In genomic region chr5:154316223-154316967, GRCh38 we compare ENCODE assay signal across 35 cellular contexts.
DNase-seq lines count a peak whose midpoint lies in the region; FAIRE-seq and TF ChIP-seq lines count a peak whose summit lies in the region.
"Had no signal": no experiment of that assay in that cellular context is flagged by ENCODE, and none has a peak within 500 bp of the region (broad histone marks: within the 10 kb centered on the region; RNA-seq: fewer than 3 reads in every experiment).

No MANE protein-coding gene starts in this region.

- H3K27me3 ChIP-seq in kidney epithelial cell (ENCODE audit: control insufficient read depth, insufficient read depth, low read length) (no peaks in the 10 kb centered on the region), tibial artery (no peaks in the 10 kb centered on the region)
- H3K27me3 ChIP-seq: sigmoid colon, SJSA1, upper lobe of left lung had no signal

- H3K4me3 ChIP-seq in kidney epithelial cell (ENCODE audit: low read depth, low read length): no peak overlapping the region
- no peak overlapping the region for H3K4me3 ChIP-seq in tibial artery
- H3K4me3 ChIP-seq: coronary artery, GM23338, K562, lung, sigmoid colon, SJSA1, upper lobe of left lung had no signal

- FAIRE-seq in RCC 7860 (lab: Jason Lieb, UNC): no peak
- FAIRE-seq: astrocyte, D721Med, GM18507, HTR-8/SVneo, K562, keratinocyte had no signal

- peaks cover 0 to 38% (median 16%) of the 10 kb centered on the region in 4 donors for H3K4me1 ChIP-seq in tibial artery
- H3K4me1 ChIP-seq: SJSA1, upper lobe of left lung had no signal

- H3K9me3 ChIP-seq in tibial artery: no peaks in the 10 kb centered on the region
- H3K9me3 ChIP-seq: sigmoid colon, SJSA1, upper lobe of left lung had no signal

- intact Hi-C loops in tibial artery (cut with DNase I; ENCODE audit: low total_unique reads): no loop called here

- TF ChIP-seq CTCF in kidney epithelial cell (IDR thresholded peaks at IDR 0.05; ENCODE audit: insufficient read depth, low read length, poor library complexity, severe bottlenecking) (no peak), tibial artery (IDR thresholded peaks at IDR 0.05) (no peak)

- DNase-seq in NCI-H1105 treated with DMSO at 0.1 percent for 48 hours (lab: John Stamatoyannopoulos, UW) (peak; percentile 30), NCI-H1105 (lab: John Stamatoyannopoulos, UW) (no peak), RCC 7860 (ENCODE audit: low spot score) (peak; percentile 15), kidney epithelial cell (ENCODE audit: low read depth) (peak; percentile 44), tibial artery (no peak), NOMO-1 treated with dmso at 0.1 percent for 144 hours (lab: John Stamatoyannopoulos, UW; ENCODE audit: unreplicated experiment) (no peak), HPDE6-E6E7 (ENCODE audit: extremely low spot score) (no peak)
- DNase-seq in activated CD4-positive, CD25-positive, alpha-beta regulatory T cell treated with anti-CD3 and anti-CD28 coated beads, Interleukin-2, amount 50 U/mL, for 72 hours: no peak
- DNase-seq: activated CD4-positive, alpha-beta T cell treated with anti-CD3 and anti-CD28 coated beads for 48 hours; activated gamma-delta T cell treated with Interleukin-2 at 50 U/mL for 16 hours; activated naive CD8-positive, alpha-beta T cell treated with anti-CD3 and anti-CD28 coated beads, Interleukin-2, amount 10 ng/mL, durations not matched to agents 7 days and 5 days; activated T-cell treated with anti-CD3 and anti-CD28 coated beads, Interleukin-2, amount 50 U/mL, for 1 hour; CD4-positive, CD25-positive, alpha-beta regulatory T cell; effector CD8-positive, alpha-beta T cell; EL; erythroblast; naive thymus-derived CD8-positive, alpha-beta T cell; NCI-H1092 treated with DMSO at 0.1 percent for 48 hours; NCI-H2081; sigmoid colon; stimulated activated CD4-positive, alpha-beta T cell treated with anti-CD3 and anti-CD28 coated beads, Interleukin-4, amount 100 ng/mL, for 4 hours; T-helper 9 cell; upper lobe of left lung had no signal

- peak overlapping the region; percentile 37 to 40 for H3K27ac ChIP-seq in tibial artery
- H3K27ac ChIP-seq: coronary artery, RWPE1, sigmoid colon, SJSA1, upper lobe of left lung, VCaP had no signal

- no peaks in the 10 kb centered on the region for H3K36me3 ChIP-seq in kidney epithelial cell (ENCODE audit: control insufficient read depth, insufficient read depth, low read length)
- no peaks in the 10 kb centered on the region for H3K36me3 ChIP-seq in tibial artery
- H3K36me3 ChIP-seq: sigmoid colon, upper lobe of left lung had no signal

Comparison
In these comparisons a context has a peak if more than half of its experiments do, and no peak if none do; other contexts are left out.
1. DNase-seq: peak in NCI-H1105 treated with DMSO at 0.1 percent for 48 hours (single experiment), RCC 7860 (single experiment) and kidney epithelial cell (single experiment); none in NCI-H1105 (single experiment), tibial artery (0 of 2), activated CD4-positive, CD25-positive, alpha-beta regulatory T cell treated with anti-CD3 and anti-CD28 coated beads, Interleukin-2, amount 50 U/mL, for 72 hours (single experiment), NOMO-1 treated with dmso at 0.1 percent for 144 hours (single experiment) and HPDE6-E6E7 (single experiment).